In the genomic region with DNA sequence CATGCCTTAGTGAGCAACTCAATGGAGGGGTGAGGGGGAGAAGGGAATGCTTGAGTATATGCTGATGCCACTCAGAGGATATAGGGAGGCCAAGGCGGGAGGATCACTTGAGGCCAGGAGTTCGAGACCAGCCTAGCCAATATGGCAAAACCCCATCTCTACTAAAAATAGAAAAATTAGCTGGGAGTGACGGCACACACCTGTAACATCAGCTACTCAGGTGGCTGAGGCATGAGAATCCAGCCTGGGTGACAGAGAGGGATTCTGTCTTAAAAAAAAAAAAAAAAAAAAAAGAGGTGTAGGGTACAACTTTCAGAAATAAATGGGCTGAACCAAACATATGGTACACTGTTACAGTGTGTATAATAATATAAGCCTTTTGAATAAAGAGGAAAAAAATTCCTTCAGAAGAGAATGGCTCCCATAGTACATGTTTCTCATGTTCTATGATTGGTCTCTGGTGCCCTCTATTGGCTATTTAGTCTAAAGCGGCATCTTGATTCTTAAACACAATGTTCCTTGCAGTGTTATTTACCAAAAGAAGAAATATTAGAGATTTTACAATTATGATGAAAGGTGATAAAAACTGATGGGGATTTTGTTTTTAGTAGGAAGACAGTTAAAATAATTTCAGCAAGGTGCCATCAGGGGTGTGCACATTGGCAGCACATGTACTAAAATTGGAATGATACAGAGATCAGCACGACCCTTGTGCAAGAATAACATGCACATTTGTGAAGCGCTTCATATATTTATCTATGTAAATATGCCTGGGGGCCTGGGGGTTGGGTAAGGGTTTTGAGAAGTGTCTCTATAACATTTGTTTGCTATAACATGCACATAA, we compare ENCODE assay signal across 9 cellular contexts.
DNase-seq lines count a peak whose midpoint lies in the region; ATAC-seq, FAIRE-seq and TF ChIP-seq lines count a peak whose summit lies in the region.
"Had no signal": no experiment of that assay in that cellular context is flagged by ENCODE, and none has a peak within 500 bp of the region (broad histone marks: within the 10 kb centered on the region; RNA-seq: fewer than 3 reads in every experiment).

No MANE protein-coding gene starts in this region.

- no peaks in the 10 kb centered on the region for H3K79me2 ChIP-seq in GM12878 (ENCODE audit: control insufficient read depth, insufficient read depth, low read length)

- no peak overlapping the region for H2AFZ ChIP-seq in GM12878 (ENCODE audit: control insufficient read depth, low read depth, low read length)

- BruUV-seq in GM12878 (replicated peaks; lab: Mats Ljungman, UMichigan) = no TSS peak

- WGBS in GM12878 (ENCODE audit: insufficient coverage, insufficient replicate concordance, low lambda C conversion rate, missing lambda C conversion rate) = 48% methylated on average over 6 of the region's 6 CpGs

- POLR2A ChIA-PET in GM12878 (lab: Charles Lee) = no interaction called here

- no peak overlapping the region for H3K4me3 ChIP-seq in GM12878
- H3K4me3 ChIP-seq: BLaER1 had no signal

- TF ChIP-seq POLR2A in GM12878 (IDR thresholded peaks at IDR 0.05; ENCODE audit: low read depth, low read length) = no peak

- peak; percentile 56 for ATAC-seq in HG03175 (IDR thresholded peaks at IDR 0.05; ENCODE audit: unreplicated experiment)
- ATAC-seq in GM12878 = peak; percentile 84

- TF ChIP-seq CTCF in GM12878 (IDR thresholded peaks at IDR 0.05 in 2 of 3, conservative IDR thresholded peaks at IDR 0.05 in 1 of 3; ENCODE audit: control insufficient read depth in 2 of 3, extremely low read depth in 1 of 3, insufficient read depth in 1 of 3, low read depth in 3 of 3, low read length in 3 of 3) = peak; percentile 60 to 78 (median 67)

- H3K9me3 ChIP-seq in GM12878 (replicated peaks; ENCODE audit: control insufficient read depth, insufficient read depth, low read length) = no peaks in the 10 kb centered on the region
- H3K9me3 ChIP-seq: BLaER1 had no signal

- RAD21 ChIA-PET in GM12878 (lab: Charles Lee; ENCODE audit: unreplicated experiment) = interaction anchor here (0.6 to 0.9 kb wide), 7 partner anchors 260 to 873 kb away, joined by 3 to 5 read pairs (median 3); no protein-coding TSS in a partner anchor

- FAIRE-seq in GM12878 (lab: Jason Lieb, UNC) = peak; percentile 93

- TF ChIP-seq EP300 in GM12878 (IDR thresholded peaks at IDR 0.05; ENCODE audit: borderline replicate concordance in 1 of 2, control insufficient read depth in 1 of 2, low read depth in 2 of 2, low read length in 2 of 2) = no peak

- no peaks in the 10 kb centered on the region for H3K27me3 ChIP-seq in GM12878 (replicated peaks in 1 of 2; ENCODE audit: control insufficient read depth in 2 of 2, insufficient read depth in 2 of 2, low read length in 1 of 2)
- H3K27me3 ChIP-seq: BLaER1 had no signal

- in situ Hi-C loops in GM12878 (cut with MboI) = no loop called here

- no peak overlapping the region for H3K27ac ChIP-seq in GM12878 (ENCODE audit: control insufficient read depth, insufficient read depth)
- H3K27ac ChIP-seq: BLaER1 had no signal

- no peaks in the 10 kb centered on the region for H4K20me1 ChIP-seq in GM12878 (ENCODE audit: control insufficient read depth, insufficient read depth)
- H4K20me1 ChIP-seq: BLaER1 had no signal

- no peak overlapping the region for H3K4me2 ChIP-seq in GM12878 (ENCODE audit: control insufficient read depth, insufficient read depth)
- H3K4me2 ChIP-seq: BLaER1 had no signal

- intact Hi-C loops in GM12878 (cut with micrococcal nuclease; ENCODE audit: unreplicated experiment) = loop anchor here (1.0 to 10.0 kb wide), 7 partner anchors 223 to 1004 kb away; no protein-coding TSS in a partner anchor

- DNase-seq in NOMO-1 treated with DMSO at 0.1 percent for 48 hours (lab: John Stamatoyannopoulos, UW; ENCODE audit: unreplicated experiment) (peak; percentile 63), NOMO-1 treated with dmso at 0.1 percent for 144 hours (lab: John Stamatoyannopoulos, UW; ENCODE audit: unreplicated experiment) (no peak), NCI-H524 treated with DMSO at 0.1 percent for 48 hours (lab: John Stamatoyannopoulos, UW) (peak; percentile 34), GM12878 (ENCODE audit: low read depth, low spot score) (no peak), iPS-NIHi7 (ENCODE audit: extremely low spot score) (peak; percentile 39), stromal cell of bone marrow (ENCODE audit: low read depth) (peak; percentile 64)
- no peak for DNase-seq in stimulated activated CD4-positive, alpha-beta T cell treated with anti-CD3 and anti-CD28 coated beads, Interleukin-15, amount 100 ng/mL, for 24 hours

- no peaks in the 10 kb centered on the region for H3K36me3 ChIP-seq in GM12878 (ENCODE audit: control insufficient read depth in 2 of 2, insufficient read depth in 2 of 2, low read length in 1 of 2)
- H3K36me3 ChIP-seq: BLaER1 had no signal

- H3K4me1 ChIP-seq in GM12878 (ENCODE audit: control insufficient read depth, insufficient read depth, low read length) = no peaks in the 10 kb centered on the region

- TF ChIP-seq RAD21 in GM12878 (IDR thresholded peaks at IDR 0.05; ENCODE audit: insufficient read depth, low read depth, low read length) = peak; percentile 90

- SMC1A ChIA-PET in GM12878 (lab: Charles Lee; ENCODE audit: uncharacterized antibody, unreplicated experiment) = interaction anchor here (1.6 to 2.2 kb wide), 3 partner anchors 36 to 263 kb away, joined by 5 to 9 read pairs (median 5); no protein-coding TSS in a partner anchor

- no peak overlapping the region for H3K9ac ChIP-seq in GM12878 (ENCODE audit: control insufficient read depth, insufficient read depth, low read length)
- H3K9ac ChIP-seq: BLaER1 had no signal

- CTCF ChIA-PET in GM12878 (lab: Yijun Ruan, JAX) = interaction anchor here (0.6 to 5.7 kb wide), 10 partner anchors 10 to 1227 kb away, joined by 3 to 36 read pairs (median 3); no protein-coding TSS in a partner anchor

TF ChIP-seq in GM12878, 131 proteins besides CTCF, POLR2A, EP300 and RAD21:
- no peak for TF ChIP-seq CBX3 (IDR thresholded peaks at IDR 0.05; ENCODE audit: borderline replicate concordance, low read depth)
- peak; percentile 59; the same call in 1 of the 2 replicates for TF ChIP-seq SMC3 (IDR thresholded peaks at IDR 0.05; ENCODE audit: borderline replicate concordance, low read length)

Comparison
In these comparisons a context has a peak if more than half of its experiments do, and no peak if none do; other contexts are left out.
1. DNase-seq: peak in NOMO-1 treated with DMSO at 0.1 percent for 48 hours (single experiment), NCI-H524 treated with DMSO at 0.1 percent for 48 hours (single experiment), iPS-NIHi7 (single experiment) and stromal cell of bone marrow (single experiment); none in NOMO-1 treated with dmso at 0.1 percent for 144 hours (single experiment), GM12878 (single experiment) and stimulated activated CD4-positive, alpha-beta T cell treated with anti-CD3 and anti-CD28 coated beads, Interleukin-15, amount 100 ng/mL, for 24 hours (single experiment).